Comparison of ENCODE assay signal across 10 cellular contexts in the genomic region with DNA sequence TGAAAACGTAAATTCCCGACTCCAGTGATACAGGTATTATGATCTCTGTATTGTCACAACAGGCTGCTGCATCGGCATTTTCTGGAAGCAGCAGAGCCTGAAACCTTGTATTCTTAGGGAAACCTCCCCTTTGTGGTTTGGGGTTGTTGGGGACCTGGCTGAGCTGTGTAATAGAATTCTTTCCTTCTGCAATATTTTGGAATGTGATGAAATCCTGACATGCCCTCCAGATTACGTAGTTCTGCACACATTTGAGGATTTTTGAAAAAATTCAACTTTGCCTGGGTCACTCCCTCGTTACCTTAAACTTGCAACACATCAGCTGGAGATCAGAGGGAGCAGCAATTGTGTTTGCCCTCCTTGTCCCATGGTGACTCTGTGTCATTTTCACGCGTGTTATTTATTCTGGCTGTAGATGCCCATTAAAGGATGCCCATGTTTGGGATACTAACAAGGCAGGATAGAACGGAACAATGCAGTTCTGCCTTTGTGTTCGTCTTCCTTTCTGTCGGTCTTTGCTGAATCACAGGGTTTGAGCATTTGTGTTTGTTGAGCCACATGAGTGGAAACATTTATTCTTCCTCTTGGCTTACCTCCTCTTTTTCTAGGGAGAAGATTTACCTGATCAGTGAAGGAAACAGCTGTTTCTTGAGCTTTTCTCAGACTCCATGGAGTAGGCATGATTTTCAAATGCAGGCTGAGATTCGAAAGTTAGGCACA.
DNase-seq lines count a peak whose midpoint lies in the region; ATAC-seq and TF ChIP-seq lines count a peak whose summit lies in the region.
"Had no signal": no experiment of that assay in that cellular context is flagged by ENCODE, and none has a peak within 500 bp of the region (broad histone marks: within the 10 kb centered on the region; RNA-seq: fewer than 3 reads in every experiment).

No MANE protein-coding gene starts in this region.

- no peak overlapping the region for H3K4me3 ChIP-seq in PC-9
- H3K4me3 ChIP-seq in fibroblast of lung (replicated peaks in 1 of 4; ENCODE audit: control extremely low read depth in 1 of 4, insufficient read depth in 1 of 4, low read depth in 3 of 4, low read length in 4 of 4): no peak overlapping the region

- H4K20me1 ChIP-seq in PC-9 (ENCODE audit: insufficient read depth): no peaks in the 10 kb centered on the region
- H4K20me1 ChIP-seq in fibroblast of lung (ENCODE audit: control insufficient read depth, extremely low read depth, insufficient read depth, low read length): no peaks in the 10 kb centered on the region

- peak; percentile 58 for ATAC-seq in omental fat pad (ENCODE audit: low FRiP score)
- no peak for ATAC-seq in HG02970 (IDR thresholded peaks at IDR 0.05; ENCODE audit: low FRiP score, unreplicated experiment)

- no peaks in the 10 kb centered on the region for H3K9me3 ChIP-seq in PC-9 (ENCODE audit: insufficient read depth, low read depth)
- H3K9me3 ChIP-seq in fibroblast of lung (ENCODE audit: control insufficient read depth, insufficient read depth, low read depth, low read length): no peaks in the 10 kb centered on the region

- H3K27me3 ChIP-seq in PC-9 (ENCODE audit: insufficient read depth, low read depth) (no peaks in the 10 kb centered on the region), fibroblast of lung (ENCODE audit: control insufficient read depth, insufficient read depth, low read length) (no peaks in the 10 kb centered on the region)

- H3K36me3 ChIP-seq in PC-9 (ENCODE audit: low read depth) (no peaks in the 10 kb centered on the region), fibroblast of lung (ENCODE audit: control insufficient read depth, insufficient read depth, low read length) (no peaks in the 10 kb centered on the region)

- DNase-seq in AG08396 (ENCODE audit: low spot score) (peak; percentile 71), PC-9 (peak in 1 of 2 experiments; percentile 59), fibroblast of lung (ENCODE audit: low read depth in 2 of 2) (peak; percentile 87 to 90), omental fat pad (ENCODE audit: low spot score) (no peak), GOT3 (lab: John Stamatoyannopoulos, UW) (no peak), NCI-H1694 treated with DMSO at 0.1 percent for 48 hours (lab: John Stamatoyannopoulos, UW) (no peak), NCI-H187 (lab: John Stamatoyannopoulos, UW) (no peak)
- DNase-seq: activated T-cell treated with anti-CD3 and anti-CD28 coated beads for 4 hours, C1 segment of cervical spinal cord had no signal

- H3K79me2 ChIP-seq in PC-9 (ENCODE audit: low read depth) (0 out of 2 replicates have a peak, but pooled peaks cover 3% of the 10 kb centered on the region), fibroblast of lung (ENCODE audit: control insufficient read depth, insufficient read depth, low read length) (no peaks in the 10 kb centered on the region)

- no peak overlapping the region for H3K9ac ChIP-seq in fibroblast of lung (ENCODE audit: insufficient read depth, low read length)

- H3F3A ChIP-seq in PC-9 (ENCODE audit: insufficient read depth, low read depth): no peaks in the 10 kb centered on the region; the same call in 1 of the 2 replicates

- H2AFZ ChIP-seq in PC-9 (no peak overlapping the region), fibroblast of lung (ENCODE audit: low read length) (no peak overlapping the region)

- no peaks in the 10 kb centered on the region for H3K9me2 ChIP-seq in PC-9 (ENCODE audit: insufficient read depth)

- no TSS peak for BruUV-seq in PC-9 (replicated peaks; lab: Mats Ljungman, UMichigan)

- intact Hi-C loops in PC-9 (cut with micrococcal nuclease; ENCODE audit: unreplicated experiment): no loop called here

- H3K27ac ChIP-seq in PC-9 (peak overlapping the region; percentile 31; the same call in 1 of the 2 replicates), fibroblast of lung (ENCODE audit: insufficient read depth, low read length) (peak overlapping the region; percentile 50)

- POLR2A ChIA-PET in PC-9 (lab: Charles Lee; ENCODE audit: unreplicated experiment): no interaction called here

- CTCF ChIA-PET in PC-9 (lab: Charles Lee): no interaction called here

- TF ChIP-seq CTCF in PC-9 (conservative IDR thresholded peaks at IDR 0.05) (no peak), fibroblast of lung (conservative IDR thresholded peaks at IDR 0.05 in 1 of 2, IDR thresholded peaks at IDR 0.05 in 1 of 2; ENCODE audit: low read depth in 1 of 2, low read length in 2 of 2) (no peak), omental fat pad (IDR thresholded peaks at IDR 0.05) (no peak)

- H3K4me2 ChIP-seq in PC-9 (peak overlapping the region; percentile 34; the same call in 1 of the 2 replicates), fibroblast of lung (ENCODE audit: extremely low read depth, insufficient read depth, low read length) (peak overlapping the region; percentile 30)

- H3K4me1 ChIP-seq in PC-9 (replicated peaks; ENCODE audit: insufficient read depth) (peaks cover 14% of the 10 kb centered on the region), fibroblast of lung (ENCODE audit: control insufficient read depth, extremely low read depth, insufficient read depth, low read length) (peaks cover 12% of the 10 kb centered on the region)

Comparison
In these comparisons a context has a peak if more than half of its experiments do, and no peak if none do; other contexts are left out.
1. DNase-seq: peak in AG08396 (single experiment) and fibroblast of lung (2 of 2); none in omental fat pad (single experiment), GOT3 (single experiment), NCI-H1694 treated with DMSO at 0.1 percent for 48 hours (single experiment) and NCI-H187 (0 of 2).